9 cellular contexts compared by ENCODE assay signal in the genomic region with DNA sequence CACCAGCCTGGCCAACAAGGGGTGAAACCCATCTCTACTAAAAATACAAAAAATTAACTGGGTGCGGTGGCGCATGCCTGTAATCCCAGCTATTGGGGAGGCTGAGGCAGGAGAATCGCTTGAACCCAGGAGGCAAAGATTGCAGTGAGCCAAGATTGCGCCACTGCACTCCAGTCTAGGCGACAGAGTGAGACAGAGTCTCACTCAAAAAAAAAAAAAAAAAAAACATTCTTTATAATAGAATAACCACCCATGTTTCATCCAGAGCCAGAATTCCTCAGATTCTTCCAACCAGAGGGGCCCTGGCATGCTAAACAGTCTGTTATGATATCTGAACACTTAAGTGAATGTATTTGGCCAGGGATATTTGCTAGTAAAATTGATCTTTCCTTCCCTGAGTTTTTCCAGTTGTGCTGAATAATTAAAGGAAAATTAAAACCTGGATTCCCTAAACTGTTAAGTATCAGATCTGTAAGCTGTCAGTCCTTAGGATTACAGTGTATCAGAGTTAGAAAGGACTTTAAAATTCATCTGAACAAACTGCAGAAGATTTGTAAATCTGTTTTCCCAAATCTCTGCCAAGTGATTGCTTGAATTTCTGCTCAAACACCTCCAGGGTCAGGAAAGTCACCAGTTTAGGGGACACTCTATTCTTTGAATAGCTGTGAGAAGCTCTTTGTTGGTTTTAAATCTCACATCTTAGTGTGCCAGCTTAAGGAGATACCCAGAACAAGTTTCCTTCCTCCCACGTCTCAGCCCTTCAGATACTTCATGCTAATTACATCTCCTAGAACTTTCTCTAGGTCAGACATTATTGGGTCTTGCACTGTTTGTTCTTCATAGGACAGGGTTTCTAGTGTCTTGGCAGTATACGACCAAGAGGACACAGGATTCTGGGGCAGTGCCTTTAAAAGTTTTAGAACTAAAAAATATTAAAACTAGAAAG.
A peak's percentile ranks its signal among the peaks of the same experiment; 100 is the strongest.
DNase-seq lines count a peak whose midpoint lies in the region; ATAC-seq and TF ChIP-seq lines count a peak whose summit lies in the region.
"Had no signal": no experiment of that assay in that cellular context is flagged by ENCODE, and none has a peak within 500 bp of the region (broad histone marks: within the 10 kb centered on the region; RNA-seq: fewer than 3 reads in every experiment).

No MANE protein-coding gene starts in this region.

- H2AFZ ChIP-seq in mammary epithelial cell (ENCODE audit: low read depth, low read length) (no peak overlapping the region), mesenchymal stem cell (ENCODE audit: low read depth, low read length) (no peak overlapping the region)

- TF ChIP-seq CTCF in mammary epithelial cell (conservative IDR thresholded peaks at IDR 0.05 in 1 of 2, IDR thresholded peaks at IDR 0.05 in 1 of 2; ENCODE audit: extremely low read depth in 1 of 2, insufficient read depth in 1 of 2, low read depth in 1 of 2, low read length in 2 of 2) = no peak

- in situ Hi-C loops in mammary epithelial cell (cut with MboI; ENCODE audit: low sequenced_read_pairs in 2 of 2) = no loop called here

- peaks cover 1% of the 10 kb centered on the region for H3K79me1 ChIP-seq in mesenchymal stem cell (replicated peaks; ENCODE audit: low read length, poor library complexity, severe bottlenecking)

- H3K36me3 ChIP-seq in mammary epithelial cell (ENCODE audit: insufficient read depth, low read length) (no peaks in the 10 kb centered on the region), mesenchymal stem cell (ENCODE audit: control insufficient read depth in 1 of 2, insufficient read depth in 2 of 2, low read depth in 1 of 2, low read length in 2 of 2) (peaks cover 0 to under 1% of the 10 kb centered on the region in 2 experiments), aorta (ENCODE audit: control insufficient read depth in 1 of 2, insufficient read depth in 2 of 2, low read length in 1 of 2) (no peaks in the 10 kb centered on the region)

- no peak overlapping the region for H2BK120ac ChIP-seq in mesenchymal stem cell (ENCODE audit: low read depth, low read length)

- peak overlapping the region; percentile 91 for H2AK5ac ChIP-seq in mesenchymal stem cell (ENCODE audit: low read length, severe bottlenecking)

- no peak overlapping the region for H3K27ac Mint-ChIP-seq in stimulated activated naive CD8-positive, alpha-beta T cell treated with anti-CD3 and anti-CD28 coated beads, Interleukin-15, Interleukin-2, amounts not matched to agents 100 ng/mL and 50 ng/mL, for 24 hours
- H3K27ac Mint-ChIP-seq in stimulated activated naive CD8-positive, alpha-beta T cell treated with anti-CD3 and anti-CD28 coated beads, Interleukin-15, amount 100 ng/mL, for 72 hours = no peak overlapping the region

- peak overlapping the region in 1 of 3 experiments; percentile 63 for H3K4me3 ChIP-seq in mammary epithelial cell (replicated peaks in 1 of 3; ENCODE audit: insufficient read depth in 1 of 3, low read depth in 2 of 3, low read length in 3 of 3)
- no peak overlapping the region for H3K4me3 ChIP-seq in mesenchymal stem cell (ENCODE audit: insufficient read depth in 1 of 2, low read depth in 1 of 2, low read length in 2 of 2)
- no peak overlapping the region for H3K4me3 ChIP-seq in aorta (ENCODE audit: low read length in 2 of 2)

- H3K23ac ChIP-seq in mesenchymal stem cell (ENCODE audit: low read length in 2 of 2) = no peak overlapping the region

- no peak overlapping the region for H2BK15ac ChIP-seq in mesenchymal stem cell (ENCODE audit: low read depth, poor library complexity, severe bottlenecking)

- no peak overlapping the region for H3K18ac ChIP-seq in mesenchymal stem cell (ENCODE audit: low read depth in 1 of 2, low read length in 2 of 2)

- no peak for ATAC-seq in stimulated activated naive CD8-positive, alpha-beta T cell treated with anti-CD3 and anti-CD28 coated beads, Interleukin-15, amount 100 ng/mL, for 72 hours
- ATAC-seq in aorta (ENCODE audit: low FRiP score) (no peak), HG03095 (IDR thresholded peaks at IDR 0.05; ENCODE audit: unreplicated experiment) (no peak)

- H3K4me1 ChIP-seq in mammary epithelial cell (ENCODE audit: insufficient read depth, low read length) (peaks cover 52% of the 10 kb centered on the region), mesenchymal stem cell (ENCODE audit: control insufficient read depth, insufficient read depth, low read depth, low read length) (peaks cover 10% of the 10 kb centered on the region), aorta (ENCODE audit: control insufficient read depth in 1 of 2, insufficient read depth in 2 of 2, low read length in 2 of 2) (peaks cover 4 to 7% of the 10 kb centered on the region in 2 donors)

- peaks cover 76% of the 10 kb centered on the region for H3K79me2 ChIP-seq in mammary epithelial cell (ENCODE audit: insufficient read depth, low read length)

- no TSS peak for BruUV-seq in mammary epithelial cell (replicated peaks; lab: Mats Ljungman, UMichigan)

- peaks cover 2% of the 10 kb centered on the region for H4K20me1 ChIP-seq in mammary epithelial cell (ENCODE audit: insufficient read depth, low read length)

- no peak for DNase-seq in stimulated activated naive CD8-positive, alpha-beta T cell treated with anti-CD3 and anti-CD28 coated beads, Interleukin-15, amount 100 ng/mL, for 72 hours
- DNase-seq in mammary epithelial cell (no peak), mesenchymal stem cell (peak; percentile 55), aorta (no peak), Kasumi-1 (lab: John Stamatoyannopoulos, UW) (no peak), CD1c-positive myeloid dendritic cell (ENCODE audit: extremely low spot score) (no peak)
- DNase-seq: NCI-H2171 treated with DMSO at 0.1 percent for 48 hours had no signal

- no peak overlapping the region for H4K8ac ChIP-seq in mesenchymal stem cell (ENCODE audit: low read length)

- dilution Hi-C loops in mammary epithelial cell (cut with HindIII; ENCODE audit: low sequenced_read_pairs) = no loop called here

- H3K4me1 Mint-ChIP-seq in stimulated activated naive CD8-positive, alpha-beta T cell treated with anti-CD3 and anti-CD28 coated beads, Interleukin-15, Interleukin-2, amounts not matched to agents 100 ng/mL and 50 ng/mL, for 24 hours (ENCODE audit: low read depth) = peaks cover 57% of the 10 kb centered on the region
- H3K4me1 Mint-ChIP-seq in stimulated activated naive CD8-positive, alpha-beta T cell treated with anti-CD3 and anti-CD28 coated beads, Interleukin-15, amount 100 ng/mL, for 72 hours = peaks cover 60% of the 10 kb centered on the region

- H3K4me2 ChIP-seq in mammary epithelial cell (ENCODE audit: insufficient read depth, low read depth, low read length) = peak overlapping the region; percentile 95
- H3K4me2 ChIP-seq in mesenchymal stem cell (ENCODE audit: low read length, poor library complexity, severe bottlenecking) = peak overlapping the region; percentile 28

- H3K4me3 Mint-ChIP-seq in stimulated activated naive CD8-positive, alpha-beta T cell treated with anti-CD3 and anti-CD28 coated beads, Interleukin-15, Interleukin-2, amounts not matched to agents 100 ng/mL and 50 ng/mL, for 24 hours = peak overlapping the region; percentile 84
- H3K4me3 Mint-ChIP-seq in stimulated activated naive CD8-positive, alpha-beta T cell treated with anti-CD3 and anti-CD28 coated beads, Interleukin-15, amount 100 ng/mL, for 72 hours = no peak overlapping the region

- H3K9ac ChIP-seq in mammary epithelial cell (ENCODE audit: insufficient read depth, low read length) (peak overlapping the region; percentile 80), mesenchymal stem cell (ENCODE audit: low read length) (peak overlapping the region; percentile 94)

- intact Hi-C loops in mammary epithelial cell (cut with micrococcal nuclease) = no loop called here
- intact Hi-C loops in aorta (cut with DNase I) = no loop called here

- H3K36me3 Mint-ChIP-seq in stimulated activated naive CD8-positive, alpha-beta T cell treated with anti-CD3 and anti-CD28 coated beads, Interleukin-15, Interleukin-2, amounts not matched to agents 100 ng/mL and 50 ng/mL, for 24 hours (ENCODE audit: low read depth) = peaks cover 13% of the 10 kb centered on the region

- H3K14ac ChIP-seq in mesenchymal stem cell (ENCODE audit: low read length in 2 of 2) = no peak overlapping the region

- H3K9me3 ChIP-seq in mammary epithelial cell (replicated peaks; ENCODE audit: insufficient read depth, low read length) (no peaks in the 10 kb centered on the region), mesenchymal stem cell (ENCODE audit: control insufficient read depth, low read length) (no peaks in the 10 kb centered on the region), aorta (ENCODE audit: control insufficient read depth, low read length) (no peaks in the 10 kb centered on the region)

- H3K4ac ChIP-seq in mesenchymal stem cell (ENCODE audit: low read depth in 1 of 2, low read length in 2 of 2) = no peak overlapping the region

- H3K27me3 ChIP-seq in mammary epithelial cell (ENCODE audit: insufficient read depth, low read length) (no peaks in the 10 kb centered on the region), mesenchymal stem cell (ENCODE audit: control insufficient read depth in 1 of 2, insufficient read depth in 1 of 2, low read length in 2 of 2) (no peaks in the 10 kb centered on the region), aorta (ENCODE audit: control insufficient read depth in 1 of 2, insufficient read depth in 2 of 2, low read length in 1 of 2) (no peaks in the 10 kb centered on the region)

- H2BK5ac ChIP-seq in mesenchymal stem cell (ENCODE audit: low read depth, low read length, poor library complexity, severe bottlenecking) = peak overlapping the region; percentile 82

- peak overlapping the region in 1 of 2 experiments; percentile 11 for H2BK12ac ChIP-seq in mesenchymal stem cell (ENCODE audit: low read length in 2 of 2)

- no peaks in the 10 kb centered on the region for H3K9me3 Mint-ChIP-seq in stimulated activated naive CD8-positive, alpha-beta T cell treated with anti-CD3 and anti-CD28 coated beads, Interleukin-15, Interleukin-2, amounts not matched to agents 100 ng/mL and 50 ng/mL, for 24 hours
- no peaks in the 10 kb centered on the region for H3K9me3 Mint-ChIP-seq in stimulated activated naive CD8-positive, alpha-beta T cell treated with anti-CD3 and anti-CD28 coated beads, Interleukin-15, amount 100 ng/mL, for 72 hours

- CTCF ChIA-PET in mammary epithelial cell (lab: Charles Lee; ENCODE audit: low non-redundant PET) = interaction anchor here (0.5 to 0.6 kb wide), 2 partner anchors 29 to 266 kb away, joined by 3 to 4 read pairs; no protein-coding TSS in a partner anchor

- H3K27me3 Mint-ChIP-seq in stimulated activated naive CD8-positive, alpha-beta T cell treated with anti-CD3 and anti-CD28 coated beads, Interleukin-15, Interleukin-2, amounts not matched to agents 100 ng/mL and 50 ng/mL, for 24 hours = no peaks in the 10 kb centered on the region
- H3K27me3 Mint-ChIP-seq in stimulated activated naive CD8-positive, alpha-beta T cell treated with anti-CD3 and anti-CD28 coated beads, Interleukin-15, amount 100 ng/mL, for 72 hours = no peaks in the 10 kb centered on the region

- no peak overlapping the region for H4K91ac ChIP-seq in mesenchymal stem cell (ENCODE audit: low read length)

- peak overlapping the region; percentile 76 for H3K27ac ChIP-seq in mammary epithelial cell (ENCODE audit: insufficient read depth, low read depth, low read length)
- peak overlapping the region; percentile 96 for H3K27ac ChIP-seq in mesenchymal stem cell (ENCODE audit: low read length, poor library complexity, severe bottlenecking)
- peak overlapping the region; percentile 85 to 89 for H3K27ac ChIP-seq in aorta (ENCODE audit: low read depth in 1 of 2, low read length in 2 of 2)

- 61% methylated on average over 6 of the region's 7 CpGs for WGBS in mammary epithelial cell (ENCODE audit: low coverage, missing lambda C conversion rate)
- 66% methylated on average over 5 of the region's 7 CpGs for WGBS in mesenchymal stem cell
- 24 to 33% methylated on average over 7 of the region's 7 CpGs for WGBS in aorta, 2 donors
